ENCODE assay signal across 16 cellular contexts in the genomic region with DNA sequence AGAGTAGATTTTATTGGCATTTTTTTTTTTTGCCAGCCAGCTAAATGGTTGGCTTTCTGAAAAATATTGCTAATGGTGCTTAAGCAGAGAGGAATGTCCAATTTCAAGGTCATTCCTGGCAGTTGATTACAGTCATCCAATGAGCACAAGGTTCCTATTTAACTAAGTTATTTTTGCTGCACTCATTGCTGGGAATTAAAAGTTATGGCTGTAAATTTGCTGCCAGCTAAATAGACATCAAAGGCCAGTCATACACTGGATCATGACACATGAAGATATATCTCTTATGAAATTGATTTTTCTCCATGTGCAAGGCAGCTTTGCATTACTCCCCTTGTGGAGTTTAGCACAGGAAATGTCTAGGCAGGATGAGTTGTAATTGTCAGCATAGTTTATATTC.
DNase-seq lines count a peak whose midpoint lies in the region; ATAC-seq and TF ChIP-seq lines count a peak whose summit lies in the region.
"Had no signal": no experiment of that assay in that cellular context is flagged by ENCODE, and none has a peak within 500 bp of the region (broad histone marks: within the 10 kb centered on the region; RNA-seq: fewer than 3 reads in every experiment).

No MANE protein-coding gene starts in this region.

- no peak overlapping the region for H3K4me3 ChIP-seq in AG09309 (ENCODE audit: control insufficient read depth, low read depth, low read length)
- H3K4me3 ChIP-seq: PC-9, SJSA1 had no signal

- no peak for TF ChIP-seq CTCF in AG09309 (IDR thresholded peaks at IDR 0.05; ENCODE audit: control insufficient read depth, insufficient read depth, low read depth, low read length, missing control alignments)

- ATAC-seq in GM21576 (IDR thresholded peaks at IDR 0.05; ENCODE audit: unreplicated experiment) (no peak), HG03108 (IDR thresholded peaks at IDR 0.05; ENCODE audit: unreplicated experiment) (no peak), HG03095 (IDR thresholded peaks at IDR 0.05; ENCODE audit: unreplicated experiment) (no peak)

- DNase-seq in AG09309 (ENCODE audit: low read depth) (peak; percentile 17), HCEC 1CT (peak; percentile 29), dermis blood vessel endothelial cell (peak; percentile 11), lung microvascular endothelial cell (ENCODE audit: low read depth in 2 of 2) (peak; percentile 22 to 43), amniotic stem cell (lab: John Stamatoyannopoulos, UW) (no peak)
- DNase-seq: C1 segment of cervical spinal cord, DND-41, NCI-H1092, NCI-H2081 treated with DMSO at 0.1 percent for 48 hours, NCI-H510A treated with DMSO at 0.1 percent for 48 hours, NCI-H82, PC-9 had no signal
